In the genomic region with DNA sequence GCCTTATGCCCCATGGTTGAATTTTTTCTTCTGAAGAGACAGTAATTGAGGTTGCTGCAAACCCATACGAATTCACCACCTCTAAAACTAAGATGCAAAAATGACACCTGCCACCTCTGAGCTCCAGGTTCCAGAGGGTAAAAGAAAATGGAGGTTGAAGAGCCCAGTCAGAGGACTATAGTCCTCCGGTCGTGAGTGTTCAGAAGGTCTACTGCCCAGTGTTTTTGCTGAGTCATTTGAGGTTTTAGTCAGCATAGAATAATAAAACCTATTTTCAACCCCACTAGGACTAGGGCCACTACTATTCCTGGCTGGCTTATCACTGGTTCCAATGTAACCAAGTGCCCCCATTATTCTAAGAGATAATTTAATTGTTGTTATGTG, we compare ENCODE assay signal across 11 cellular contexts. TPM values are rescaled to one million over a fixed set of nuclear protein-coding genes. Genes with fewer than 3 reads are reported as not detected.
A peak's percentile ranks its signal among the peaks of the same experiment; 100 is the strongest.
DNase-seq lines count a peak whose midpoint lies in the region; FAIRE-seq and TF ChIP-seq lines count a peak whose summit lies in the region.
"Had no signal": no experiment of that assay in that cellular context is flagged by ENCODE, and none has a peak within 500 bp of the region (broad histone marks: within the 10 kb centered on the region; RNA-seq: fewer than 3 reads in every experiment).

No MANE protein-coding gene starts in this region.

- CTCF ChIA-PET in CD8-positive, alpha-beta memory T cell (lab: Charles Lee): interaction anchor here (0.7 to 9.3 kb wide), 19 partner anchors 11 to 264 kb away, joined by 3 to 185 read pairs (median 7); partner anchors contain the start of genes CD48, ITLN2 and SLAMF7
- CTCF ChIA-PET in Calu3 (lab: Charles Lee): interaction anchor here (1.2 to 3.8 kb wide), 4 partner anchors 105 to 228 kb away, joined by 4 to 18 read pairs (median 8); partner anchors contain the start of gene ITLN2

- no CpG with 5 or more reads among the region's 3 CpGs for WGBS in H9 (ENCODE audit: extremely low coverage, insufficient read length, low lambda C conversion rate)
- 49% methylated on average over 3 of the region's 3 CpGs for WGBS in hepatocyte (ENCODE audit: low lambda C conversion rate, missing lambda C conversion rate)
- whole genome bisulfite sequencing in testis, 2 donors: 68 to 69% methylated on average over 3 of the region's 3 CpGs

- no peaks in the 10 kb centered on the region; the same call in 1 of the 2 replicates for H3K4me1 ChIP-seq in H9 (ENCODE audit: insufficient read depth, low read length)
- peaks cover 3% of the 10 kb centered on the region for H3K4me1 ChIP-seq in hepatocyte (ENCODE audit: insufficient read depth)
- peaks cover 21% of the 10 kb centered on the region for H3K4me1 ChIP-seq in CD8-positive, alpha-beta memory T cell (ENCODE audit: insufficient read depth, low read length)
- H3K4me1 ChIP-seq in testis: peaks cover 13% of the 10 kb centered on the region

- no peaks in the 10 kb centered on the region for H3K79me1 ChIP-seq in H9 (ENCODE audit: insufficient read depth, low read depth, low read length, poor library complexity, severe bottlenecking)

- H3K4me3 ChIP-seq in hepatocyte (no peak overlapping the region), testis (no peak overlapping the region)
- H3K4me3 ChIP-seq in CD8-positive, alpha-beta memory T cell (ENCODE audit: low read length): no peak overlapping the region
- H3K4me3 ChIP-seq: ovary had no signal

- no peak overlapping the region for H4K8ac ChIP-seq in H9 (replicated peaks; ENCODE audit: insufficient read length, low read depth, low read length)

- POLR2A ChIA-PET in CD8-positive, alpha-beta memory T cell (lab: Charles Lee): interaction anchor here (0.6 kb wide), 1 partner anchor 12 kb away, joined by 3 read pairs; no protein-coding TSS in a partner anchor

- H2AFZ ChIP-seq in H9 (ENCODE audit: low read length) (no peak overlapping the region), hepatocyte (peak overlapping the region; percentile 56)

- no peak overlapping the region for H3K14ac ChIP-seq in H9 (ENCODE audit: insufficient read depth, low read length)

- H2BK12ac ChIP-seq in H9 (ENCODE audit: insufficient read length, low read depth, low read length): no peak overlapping the region

- H3K79me2 ChIP-seq in H9 (ENCODE audit: insufficient read depth, low read length) (no peaks in the 10 kb centered on the region), hepatocyte (no peaks in the 10 kb centered on the region)

- H3K27me3 Mint-ChIP-seq in H9 (ENCODE audit: low read depth) (no peaks in the 10 kb centered on the region), Calu3 (ENCODE audit: unreplicated experiment) (peaks cover 16% of the 10 kb centered on the region)
- no peaks in the 10 kb centered on the region for H3K27me3 Mint-ChIP-seq in CD8-positive, alpha-beta memory T cell
- H3K27me3 Mint-ChIP-seq: central memory CD8-positive, alpha-beta T cell had no signal

- no peak overlapping the region for H3K56ac ChIP-seq in H9 (ENCODE audit: insufficient read length, low read depth, low read length)

- H3K4ac ChIP-seq in H9 (ENCODE audit: low read depth, low read length): no peak overlapping the region

- FAIRE-seq in GM12891 (lab: Jason Lieb, UNC): no peak

- H4K20me1 ChIP-seq in H9 (ENCODE audit: control insufficient read depth, insufficient read depth, insufficient read length): no peaks in the 10 kb centered on the region
- no peaks in the 10 kb centered on the region for H4K20me1 ChIP-seq in hepatocyte (ENCODE audit: insufficient read depth, poor library complexity, severe bottlenecking)

- H3K27me3 ChIP-seq in H9 (ENCODE audit: insufficient read depth, low read length): no peaks in the 10 kb centered on the region
- no peaks in the 10 kb centered on the region for H3K27me3 ChIP-seq in hepatocyte
- H3K27me3 ChIP-seq in CD8-positive, alpha-beta memory T cell (ENCODE audit: insufficient read depth, low read length, poor library complexity, severe bottlenecking): no peaks in the 10 kb centered on the region
- no peaks in the 10 kb centered on the region for H3K27me3 ChIP-seq in testis
- H3K27me3 ChIP-seq: ovary had no signal

- no peaks in the 10 kb centered on the region for H3K36me3 Mint-ChIP-seq in H9 (ENCODE audit: insufficient read depth in 1 of 3, low read depth in 3 of 3)
- H3K36me3 Mint-ChIP-seq in CD8-positive, alpha-beta memory T cell: no peaks in the 10 kb centered on the region
- H3K36me3 Mint-ChIP-seq in Calu3 (ENCODE audit: insufficient read depth, unreplicated experiment): no peaks in the 10 kb centered on the region

- intact Hi-C loops in testis (cut with DNase I; ENCODE audit: low total_unique reads) (no loop called here), Calu3 (cut with micrococcal nuclease; ENCODE audit: unreplicated experiment) (loop anchor here (2.0 to 10.0 kb wide), 2 partner anchors 55 to 409 kb away; partner anchors contain the start of gene DEDD)

- H3K4me1 Mint-ChIP-seq in H9 (peaks cover 13 to 18% of the 10 kb centered on the region in 2 experiments), Calu3 (ENCODE audit: low read depth, unreplicated experiment) (no peaks in the 10 kb centered on the region)
- peaks cover 17 to 22% (median 17%) of the 10 kb centered on the region in 3 donors for H3K4me1 Mint-ChIP-seq in CD8-positive, alpha-beta memory T cell

- H2BK20ac ChIP-seq in H9 (ENCODE audit: low read depth, low read length, poor library complexity, severe bottlenecking): peak overlapping the region; percentile 50

- H3K9me3 Mint-ChIP-seq in H9 (no peaks in the 10 kb centered on the region), Calu3 (ENCODE audit: low read depth, unreplicated experiment) (no peaks in the 10 kb centered on the region)
- no peaks in the 10 kb centered on the region for H3K9me3 Mint-ChIP-seq in CD8-positive, alpha-beta memory T cell
- H3K9me3 Mint-ChIP-seq: central memory CD8-positive, alpha-beta T cell had no signal

- no peak for TF ChIP-seq CTCF in H9 (conservative IDR thresholded peaks at IDR 0.05)
- no peak for TF ChIP-seq CTCF in hepatocyte (IDR thresholded peaks at IDR 0.05; ENCODE audit: poor library complexity)
- TF ChIP-seq CTCF in testis (IDR thresholded peaks at IDR 0.05): no peak
- no peak for TF ChIP-seq CTCF in Calu3 (IDR thresholded peaks at IDR 0.05; ENCODE audit: unreplicated experiment)

- no TSS peak for BruUV-seq in Calu3 (replicated peaks; lab: Mats Ljungman, UMichigan)

- no peak overlapping the region for H2BK120ac ChIP-seq in H9 (ENCODE audit: low read depth, low read length, poor library complexity, severe bottlenecking)

- DNase-seq in GM12891 (ENCODE audit: insufficient read length, low spot score) (no peak), H9 (no peak), NOMO-1 treated with DMSO at 0.1 percent for 48 hours (lab: John Stamatoyannopoulos, UW; ENCODE audit: unreplicated experiment) (peak; percentile 54), hepatocyte (ENCODE audit: low spot score) (peak; percentile 20), testis (no peak), Calu3 (no peak), AG20443 (ENCODE audit: low spot score) (no peak)
- no peak for DNase-seq in CD8-positive, alpha-beta memory T cell

- no peak overlapping the region for H2BK15ac ChIP-seq in H9 (ENCODE audit: low read depth, low read length)

- no peaks in the 10 kb centered on the region for H3K36me3 ChIP-seq in hepatocyte (replicated peaks; ENCODE audit: insufficient read depth, low read depth)
- H3K36me3 ChIP-seq in CD8-positive, alpha-beta memory T cell (ENCODE audit: insufficient read depth, low read length): no peaks in the 10 kb centered on the region
- H3K36me3 ChIP-seq in testis (ENCODE audit: low read depth, missing control alignments): no peaks in the 10 kb centered on the region
- H3K36me3 ChIP-seq: ovary had no signal

- TF ChIP-seq POLR2A in GM12891 (IDR thresholded peaks at IDR 0.05; ENCODE audit: low read depth, low read length) (peak; percentile 78), testis (IDR thresholded peaks at IDR 0.05) (no peak)

- no peak overlapping the region for H3K23ac ChIP-seq in H9 (ENCODE audit: insufficient read length, low read depth, low read length)

- H2BK5ac ChIP-seq in H9 (ENCODE audit: insufficient read length, low read length): no peak overlapping the region

- no peak overlapping the region for H3T11ph ChIP-seq in H9 (ENCODE audit: low read length)

- H3K27ac Mint-ChIP-seq in H9 (no peak overlapping the region), Calu3 (ENCODE audit: unreplicated experiment) (no peak overlapping the region)
- no peak overlapping the region for H3K27ac Mint-ChIP-seq in CD8-positive, alpha-beta memory T cell
- H3K27ac Mint-ChIP-seq: activated CD8-positive, alpha-beta T cell treated with anti-CD3 and anti-CD28 coated beads, Interleukin-2, amount 10 ng/mL, durations not matched to agents 7 days and 5 days had no signal

- H3K4me2 ChIP-seq in H9 (ENCODE audit: insufficient read depth, insufficient read length, low read length): peak overlapping the region; percentile 6
- peak overlapping the region; percentile 40 for H3K4me2 ChIP-seq in hepatocyte

- no peak overlapping the region for H3K4me3 Mint-ChIP-seq in H9
- no peak overlapping the region for H3K4me3 Mint-ChIP-seq in CD8-positive, alpha-beta memory T cell
- no peak overlapping the region for H3K4me3 Mint-ChIP-seq in Calu3 (ENCODE audit: low read depth, unreplicated experiment)
- H3K4me3 Mint-ChIP-seq: activated CD8-positive, alpha-beta T cell treated with anti-CD3 and anti-CD28 coated beads, Interleukin-2, amount 10 ng/mL, durations not matched to agents 7 days and 5 days; central memory CD8-positive, alpha-beta T cell had no signal

- no peaks in the 10 kb centered on the region for H3K9me3 ChIP-seq in H9 (ENCODE audit: control insufficient read depth, low read depth, low read length)
- H3K9me3 ChIP-seq in hepatocyte (ENCODE audit: low read depth): no peaks in the 10 kb centered on the region
- H3K9me3 ChIP-seq in CD8-positive, alpha-beta memory T cell (ENCODE audit: low read length): no peaks in the 10 kb centered on the region
- no peaks in the 10 kb centered on the region for H3K9me3 ChIP-seq in testis
- H3K9me3 ChIP-seq: ovary had no signal

- H3K9ac ChIP-seq in H9 (ENCODE audit: extremely low read depth, insufficient read length, low read length): no peak overlapping the region

- H2AK5ac ChIP-seq in H9 (ENCODE audit: insufficient read length, low read length): no peak overlapping the region

- no peak overlapping the region for H4K5ac ChIP-seq in H9 (ENCODE audit: insufficient read length, low read depth, low read length)

- H3K27ac ChIP-seq in H9 (ENCODE audit: insufficient read length, low read depth, low read length): no peak overlapping the region
- H3K27ac ChIP-seq in hepatocyte: peak overlapping the region; percentile 71
- no peak overlapping the region for H3K27ac ChIP-seq in CD8-positive, alpha-beta memory T cell (ENCODE audit: low read depth, low read length)
- peak overlapping the region in 1 of 2 donors; percentile 3 for H3K27ac ChIP-seq in testis
- H3K27ac ChIP-seq: ovary had no signal

- no peak overlapping the region for H4K91ac ChIP-seq in H9 (ENCODE audit: insufficient read length, low read depth, low read length)

- no peaks in the 10 kb centered on the region for H3K23me2 ChIP-seq in H9 (ENCODE audit: insufficient read length, low read depth, low read length, poor library complexity, severe bottlenecking)

- no peaks in the 10 kb centered on the region for H3K9me2 ChIP-seq in hepatocyte (replicated peaks; ENCODE audit: insufficient read depth)

- no peak overlapping the region for H3K18ac ChIP-seq in H9 (ENCODE audit: insufficient read length, low read depth, low read length)

RNA-seq across cellular contexts. Expression of gene SLAMF7, which starts 12.9 kb away (rescaled TPM):
- polyA plus RNA-seq in GM12891 (2012; ENCODE audit: low read depth, missing spikeins): 123 TPM
- total RNA-seq in H9 (2021) (not detected in 2 replicates), hepatocyte (0.07 TPM in 1 of 2 replicates, not detected in the other), testis (under 1 TPM in 1 of 2 donors, not detected in 1; 0.68 TPM), Calu3 (2022) (2.6 and 8.4 TPM in 2 replicates)
- polyA plus RNA-seq in hepatocyte (not detected in 2 replicates), testis (ENCODE audit: insufficient read depth, low read depth, low replicate concordance) (5.1 TPM)
- 10 to 100 TPM; 79.5 to 97.4 TPM for total RNA-seq in CD8-positive, alpha-beta memory T cell
- 165 TPM for polyA plus RNA-seq in CD8-positive, alpha-beta memory T cell

RNA-seq across cellular contexts. Expression of gene CD48, which starts 14.5 kb away (rescaled TPM):
- 614 TPM for polyA plus RNA-seq in GM12891 (2012; ENCODE audit: low read depth, missing spikeins)
- total RNA-seq in H9 (2021) (not detected in 2 replicates), hepatocyte (0.30 and 0.68 TPM in 2 replicates), testis (1 to 10 TPM in 1 of 2 donors, under 1 TPM in 1; 0.63 to 1.4 TPM), Calu3 (2022) (not detected in 2 replicates)
- polyA plus RNA-seq in hepatocyte (not detected in 2 replicates), testis (ENCODE audit: insufficient read depth, low read depth, low replicate concordance) (6.1 TPM)
- 100 to 1,000 TPM; 224 to 234 TPM for total RNA-seq in CD8-positive, alpha-beta memory T cell
- 250 TPM for polyA plus RNA-seq in CD8-positive, alpha-beta memory T cell

Comparison
In these comparisons a context has a peak if more than half of its experiments do, and no peak if none do; other contexts are left out.
1. DNase-seq: peak in NOMO-1 treated with DMSO at 0.1 percent for 48 hours (single experiment) and hepatocyte (single experiment); none in GM12891 (single experiment), H9 (single experiment), CD8-positive, alpha-beta memory T cell (0 of 5), testis (single experiment), Calu3 (single experiment) and AG20443 (single experiment).
2. RNA of gene CD48, which starts 14.5 kb away (total RNA-seq): 224 to 234 TPM in CD8-positive, alpha-beta memory T cell; 0.63 to 1.4 TPM in testis, 0.30 to 0.68 TPM in hepatocyte, not detected in H9 and not detected in Calu3; every median in the first group is over 10 times any median in the second.